Comparison of ENCODE assay signal across 17 cellular contexts in the genomic region with DNA sequence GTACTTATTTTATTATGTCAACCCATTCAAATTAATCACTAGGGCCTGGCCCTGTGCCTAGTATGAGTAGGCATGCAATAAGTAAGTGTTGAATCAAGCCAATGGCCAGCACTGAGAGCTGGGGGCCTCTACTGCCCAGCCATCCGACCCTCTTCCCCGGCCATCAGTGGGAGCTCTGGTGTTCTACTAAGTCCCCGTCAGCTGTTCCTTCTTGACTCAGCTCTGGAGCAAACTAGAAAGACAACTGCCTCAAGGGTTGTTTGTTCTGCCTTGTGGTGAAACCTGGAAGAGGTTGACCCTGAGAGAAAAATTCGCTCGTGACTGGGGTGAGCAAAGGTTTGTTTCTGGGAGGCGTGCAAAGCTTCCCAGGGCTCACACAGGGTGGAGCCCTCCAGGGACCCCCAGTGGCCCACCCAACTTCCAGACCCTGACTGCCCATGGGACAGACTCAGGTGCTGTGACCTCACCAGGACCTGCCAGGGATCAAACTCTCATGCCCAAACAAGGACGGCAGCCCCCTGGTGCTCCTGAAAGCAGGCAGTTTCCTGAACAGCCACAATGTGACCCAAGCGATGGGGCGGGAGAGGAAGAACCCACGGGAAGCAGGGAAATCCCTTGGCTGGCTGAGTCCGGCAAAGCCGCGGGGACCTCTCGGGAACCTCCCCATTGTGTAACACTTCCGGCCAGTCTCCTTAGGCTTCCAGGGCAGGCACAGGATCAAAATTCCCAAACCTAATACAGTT. TPM values are rescaled to one million over a fixed set of nuclear protein-coding genes. Genes with fewer than 3 reads are reported as not detected.
DNase-seq lines count a peak whose midpoint lies in the region; ATAC-seq and TF ChIP-seq lines count a peak whose summit lies in the region.
"Had no signal": no experiment of that assay in that cellular context is flagged by ENCODE, and none has a peak within 500 bp of the region (broad histone marks: within the 10 kb centered on the region; RNA-seq: fewer than 3 reads in every experiment).

No MANE protein-coding gene starts in this region.

- no peaks in the 10 kb centered on the region for H3K27me3 ChIP-seq in colonic mucosa
- H3K27me3 ChIP-seq in right atrium auricular region: no peaks in the 10 kb centered on the region
- H3K27me3 ChIP-seq: hepatocyte, Peyer's patch had no signal

- no peaks in the 10 kb centered on the region for H3K9me3 ChIP-seq in colonic mucosa
- H3K9me3 ChIP-seq in right atrium auricular region: no peaks in the 10 kb centered on the region
- H3K9me3 ChIP-seq: Peyer's patch had no signal

- POLR2A ChIA-PET in activated CD8-positive, alpha-beta T cell treated with anti-CD3 and anti-CD28 coated beads, Interleukin-2, amount 10 ng/mL, durations not matched to agents 7 days and 5 days (lab: Charles Lee): no interaction called here

- no peaks in the 10 kb centered on the region for H3K9me3 Mint-ChIP-seq in activated CD8-positive, alpha-beta T cell treated with anti-CD3 and anti-CD28 coated beads, Interleukin-2, amount 10 ng/mL, durations not matched to agents 7 days and 5 days (ENCODE audit: insufficient read depth)
- H3K9me3 Mint-ChIP-seq in stimulated activated memory B cell treated with anti-CD40 and anti-IgM and Interleukin-4, amounts not matched to agents 10 μg/mL and 1 μg/mL and 100 μg/mL, for 72 hours: no peaks in the 10 kb centered on the region
- H3K9me3 Mint-ChIP-seq: activated naive CD4-positive, alpha-beta T cell treated with anti-CD3 and anti-CD28 coated beads, Interleukin-2, amount 50 U/mL, for 24 hours had no signal

- no peaks in the 10 kb centered on the region for H3K4me1 Mint-ChIP-seq in activated CD8-positive, alpha-beta T cell treated with anti-CD3 and anti-CD28 coated beads, Interleukin-2, amount 10 ng/mL, durations not matched to agents 7 days and 5 days (ENCODE audit: low read depth)
- peaks cover 5% of the 10 kb centered on the region for H3K4me1 Mint-ChIP-seq in stimulated activated memory B cell treated with anti-CD40 and anti-IgM and Interleukin-4, amounts not matched to agents 10 μg/mL and 1 μg/mL and 100 μg/mL, for 72 hours
- H3K4me1 Mint-ChIP-seq: activated naive CD4-positive, alpha-beta T cell treated with anti-CD3 and anti-CD28 coated beads, Interleukin-2, amount 50 U/mL, for 24 hours had no signal

- H3K4me3 ChIP-seq in colonic mucosa (no peak overlapping the region), right atrium auricular region (no peak overlapping the region)
- H3K4me3 ChIP-seq: hepatocyte, Peyer's patch had no signal

- H3K4me1 ChIP-seq in colonic mucosa (no peaks in the 10 kb centered on the region), right atrium auricular region (peaks cover 0 to 8% of the 10 kb centered on the region in 2 donors)
- H3K4me1 ChIP-seq: Peyer's patch had no signal

- no peaks in the 10 kb centered on the region for H3K36me3 Mint-ChIP-seq in activated CD8-positive, alpha-beta T cell treated with anti-CD3 and anti-CD28 coated beads, Interleukin-2, amount 10 ng/mL, durations not matched to agents 7 days and 5 days (ENCODE audit: low read depth)
- no peaks in the 10 kb centered on the region for H3K36me3 Mint-ChIP-seq in stimulated activated memory B cell treated with anti-CD40 and anti-IgM and Interleukin-4, amounts not matched to agents 10 μg/mL and 1 μg/mL and 100 μg/mL, for 72 hours
- H3K36me3 Mint-ChIP-seq: activated naive CD4-positive, alpha-beta T cell treated with anti-CD3 and anti-CD28 coated beads, Interleukin-2, amount 50 U/mL, for 24 hours had no signal

- H3K36me3 ChIP-seq in colonic mucosa (no peaks in the 10 kb centered on the region), right atrium auricular region (no peaks in the 10 kb centered on the region)
- H3K36me3 ChIP-seq: Peyer's patch had no signal

- no peak overlapping the region for H3K4me3 Mint-ChIP-seq in activated CD8-positive, alpha-beta T cell treated with anti-CD3 and anti-CD28 coated beads, Interleukin-2, amount 10 ng/mL, durations not matched to agents 7 days and 5 days
- H3K4me3 Mint-ChIP-seq in stimulated activated memory B cell treated with anti-CD40 and anti-IgM and Interleukin-4, amounts not matched to agents 10 μg/mL and 1 μg/mL and 100 μg/mL, for 72 hours: no peak overlapping the region
- H3K4me3 Mint-ChIP-seq: activated naive CD4-positive, alpha-beta T cell treated with anti-CD3 and anti-CD28 coated beads, Interleukin-2, amount 50 U/mL, for 24 hours had no signal

- CTCF ChIA-PET in activated CD8-positive, alpha-beta T cell treated with anti-CD3 and anti-CD28 coated beads, Interleukin-2, amount 10 ng/mL, durations not matched to agents 7 days and 5 days (lab: Charles Lee): interaction anchor here (0.7 kb wide), 1 partner anchor 342 kb away, joined by 3 read pairs; no protein-coding TSS in a partner anchor

- no peak overlapping the region for H3K9ac ChIP-seq in colonic mucosa (ENCODE audit: low read depth in 2 of 2, low read length in 2 of 2)

- no peak overlapping the region for H3K27ac ChIP-seq in colonic mucosa
- peak overlapping the region; percentile 19 to 33 for H3K27ac ChIP-seq in right atrium auricular region
- H3K27ac ChIP-seq: hepatocyte had no signal

- intact Hi-C loops in colonic mucosa (cut with DNase I): no loop called here
- intact Hi-C loops in posterior vena cava (cut with DNase I): no loop called here

- TF ChIP-seq CTCF in colonic mucosa (IDR thresholded peaks at IDR 0.05) (no peak), right atrium auricular region (IDR thresholded peaks at IDR 0.05) (no peak)

- peaks cover 13% of the 10 kb centered on the region for H3K27me3 Mint-ChIP-seq in activated CD8-positive, alpha-beta T cell treated with anti-CD3 and anti-CD28 coated beads, Interleukin-2, amount 10 ng/mL, durations not matched to agents 7 days and 5 days (ENCODE audit: low read depth)
- H3K27me3 Mint-ChIP-seq in stimulated activated memory B cell treated with anti-CD40 and anti-IgM and Interleukin-4, amounts not matched to agents 10 μg/mL and 1 μg/mL and 100 μg/mL, for 72 hours: peaks cover 9% of the 10 kb centered on the region

- no peak for ATAC-seq in activated CD8-positive, alpha-beta T cell treated with anti-CD3 and anti-CD28 coated beads, Interleukin-2, amount 10 ng/mL, durations not matched to agents 7 days and 5 days
- ATAC-seq in stimulated activated memory B cell treated with anti-CD40 and anti-IgM and Interleukin-4, amounts not matched to agents 10 μg/mL and 1 μg/mL and 100 μg/mL, for 72 hours: no peak

- DNase-seq in Daoy (ENCODE audit: low read depth) (peak; percentile 32), colonic mucosa (peak; percentile 31), right atrium auricular region (ENCODE audit: low spot score) (peak; percentile 83), posterior vena cava (ENCODE audit: low spot score) (peak; percentile 90), AML-193 (lab: John Stamatoyannopoulos, UW) (no peak), NCI-H446 (lab: John Stamatoyannopoulos, UW) (no peak)
- no peak for DNase-seq in activated CD8-positive, alpha-beta T cell treated with anti-CD3 and anti-CD28 coated beads, Interleukin-2, amount 10 ng/mL, durations not matched to agents 7 days and 5 days
- DNase-seq: ACHN, Calu3, cortex of kidney, MV-4-11 had no signal

- no peak overlapping the region for H3K27ac Mint-ChIP-seq in activated CD8-positive, alpha-beta T cell treated with anti-CD3 and anti-CD28 coated beads, Interleukin-2, amount 10 ng/mL, durations not matched to agents 7 days and 5 days
- no peak overlapping the region for H3K27ac Mint-ChIP-seq in stimulated activated memory B cell treated with anti-CD40 and anti-IgM and Interleukin-4, amounts not matched to agents 10 μg/mL and 1 μg/mL and 100 μg/mL, for 72 hours
- H3K27ac Mint-ChIP-seq: activated naive CD4-positive, alpha-beta T cell treated with anti-CD3 and anti-CD28 coated beads, Interleukin-2, amount 50 U/mL, for 24 hours had no signal

RNA-seq across cellular contexts. Expression of gene BANF2, which starts 50.4 kb away (rescaled TPM):
- not detected in 2 replicates for total RNA-seq in Daoy (2014; rRNA removed; shearing (Covaris generic))
- total RNA-seq in colonic mucosa (not detected), right atrium auricular region (not detected), posterior vena cava (not detected)
- total RNA-seq in activated CD8-positive, alpha-beta T cell treated with anti-CD3 and anti-CD28 coated beads, Interleukin-2, amount 10 ng/mL, durations not matched to agents 7 days and 5 days: not detected
- total RNA-seq: Calu3, hepatocyte, NCI-H460, Peyer's patch, urinary bladder had no signal

Comparison
In these comparisons a context has a peak if more than half of its experiments do, and no peak if none do; other contexts are left out.
1. DNase-seq: peak in Daoy (single experiment), colonic mucosa (single experiment), right atrium auricular region (single experiment) and posterior vena cava (single experiment); none in activated CD8-positive, alpha-beta T cell treated with anti-CD3 and anti-CD28 coated beads, Interleukin-2, amount 10 ng/mL, durations not matched to agents 7 days and 5 days (single experiment), AML-193 (0 of 2) and NCI-H446 (0 of 2).